Comparison of ENCODE assay signal across 8 cellular contexts in genomic region chr9:34701769-34702736, GRCh38. TPM values are rescaled to one million over a fixed set of nuclear protein-coding genes. Genes with fewer than 3 reads are reported as not detected.
DNase-seq lines count a peak whose midpoint lies in the region; ATAC-seq and TF ChIP-seq lines count a peak whose summit lies in the region.

No MANE protein-coding gene starts in this region.

- H4K20me1 ChIP-seq in neural cell (ENCODE audit: insufficient read depth), result no peaks in the 10 kb centered on the region

- no peak overlapping the region for H3K4me2 ChIP-seq in neural cell (ENCODE audit: low read length)

- TF ChIP-seq CTCF in foreskin fibroblast (IDR thresholded peaks at IDR 0.05; ENCODE audit: low read depth, low read length) (peak; percentile 98), neural cell (IDR thresholded peaks at IDR 0.05; ENCODE audit: poor library complexity, severe bottlenecking) (peak; percentile 81)

- no peak overlapping the region for H2AFZ ChIP-seq in neural cell (ENCODE audit: low read depth, low read length)

- H3K27me3 ChIP-seq in neural cell (ENCODE audit: insufficient read depth, low read depth, low read length), result peaks cover 25% of the 10 kb centered on the region

- no peaks in the 10 kb centered on the region for H3K36me3 ChIP-seq in neural cell (ENCODE audit: insufficient read depth, low read length)

- peak; percentile 68 for ATAC-seq in GM19035 (IDR thresholded peaks at IDR 0.05; ENCODE audit: unreplicated experiment)
- ATAC-seq in stimulated activated naive CD8-positive, alpha-beta T cell treated with anti-CD3 and anti-CD28 coated beads, Interleukin-15, Interleukin-2, amounts not matched to agents 100 U/mL and 50 U/mL, for 24 hours, result peak; percentile 80

- H3K9me3 ChIP-seq in neural cell (ENCODE audit: low read length), result no peaks in the 10 kb centered on the region

- peak overlapping the region; percentile 56 for H3K4me3 ChIP-seq in Jurkat, Clone E6-1 (ENCODE audit: low read length)
- peak overlapping the region; percentile 62 to 75 for H3K4me3 ChIP-seq in foreskin fibroblast (ENCODE audit: low read depth in 1 of 2, low read length in 2 of 2)
- H3K4me3 ChIP-seq in neural cell (ENCODE audit: low read length), result peak overlapping the region; percentile 62

- H3K27ac ChIP-seq in neural cell (ENCODE audit: low read length), result no peak overlapping the region

- peak overlapping the region; percentile 39 for H3K9ac ChIP-seq in neural cell (ENCODE audit: low read length)

- DNase-seq in AG08396 (ENCODE audit: low spot score) (peak; percentile 93), SHP77 (lab: John Stamatoyannopoulos, UW) (peak; percentile 22 to 56), foreskin fibroblast (peak; percentile 86 to 95)
- DNase-seq in Jurkat, Clone E6-1 (ENCODE audit: low read depth, low spot score), result peak; percentile 57
- peak; percentile 65 for DNase-seq in activated gamma-delta T cell treated with anti-CD3 and anti-CD28 coated beads, Interleukin-2, amount 50 U/mL, for 16 hours (ENCODE audit: low read depth)
- peak; percentile 92 for DNase-seq in stimulated activated naive CD8-positive, alpha-beta T cell treated with anti-CD3 and anti-CD28 coated beads, Interleukin-15, Interleukin-2, amounts not matched to agents 100 U/mL and 50 U/mL, for 24 hours

- no peaks in the 10 kb centered on the region for H3K79me2 ChIP-seq in neural cell (replicated peaks; ENCODE audit: insufficient read depth, low read length)

- TF ChIP-seq EP300 in neural cell (conservative IDR thresholded peaks at IDR 0.05; ENCODE audit: poor library complexity, severe bottlenecking), result no peak

- no peaks in the 10 kb centered on the region for H3K9me2 ChIP-seq in neural cell (ENCODE audit: insufficient read depth, low read length)

- no peaks in the 10 kb centered on the region for H3F3A ChIP-seq in neural cell (ENCODE audit: insufficient read depth, low read length, poor library complexity, severe bottlenecking)

- TF ChIP-seq RAD21 in neural cell (conservative IDR thresholded peaks at IDR 0.05), result peak; percentile 63

TF ChIP-seq in neural cell, 6 proteins besides CTCF, POLR2A, EP300 and RAD21:
- TF ChIP-seq SMC3 (conservative IDR thresholded peaks at IDR 0.05; ENCODE audit: poor library complexity) (peak; percentile 58), TAF1 (IDR thresholded peaks at IDR 0.05; ENCODE audit: low read depth) (no peak), POLR2AphosphoS5 (IDR thresholded peaks at IDR 0.05) (no peak), EZH2 (IDR thresholded peaks at IDR 0.05; ENCODE audit: borderline replicate concordance, insufficient read depth, low read length, poor library complexity, severe bottlenecking) (no peak), MXI1 (conservative IDR thresholded peaks at IDR 0.05; ENCODE audit: poor library complexity, severe bottlenecking) (no peak)
- TF ChIP-seq, protein P1, sequence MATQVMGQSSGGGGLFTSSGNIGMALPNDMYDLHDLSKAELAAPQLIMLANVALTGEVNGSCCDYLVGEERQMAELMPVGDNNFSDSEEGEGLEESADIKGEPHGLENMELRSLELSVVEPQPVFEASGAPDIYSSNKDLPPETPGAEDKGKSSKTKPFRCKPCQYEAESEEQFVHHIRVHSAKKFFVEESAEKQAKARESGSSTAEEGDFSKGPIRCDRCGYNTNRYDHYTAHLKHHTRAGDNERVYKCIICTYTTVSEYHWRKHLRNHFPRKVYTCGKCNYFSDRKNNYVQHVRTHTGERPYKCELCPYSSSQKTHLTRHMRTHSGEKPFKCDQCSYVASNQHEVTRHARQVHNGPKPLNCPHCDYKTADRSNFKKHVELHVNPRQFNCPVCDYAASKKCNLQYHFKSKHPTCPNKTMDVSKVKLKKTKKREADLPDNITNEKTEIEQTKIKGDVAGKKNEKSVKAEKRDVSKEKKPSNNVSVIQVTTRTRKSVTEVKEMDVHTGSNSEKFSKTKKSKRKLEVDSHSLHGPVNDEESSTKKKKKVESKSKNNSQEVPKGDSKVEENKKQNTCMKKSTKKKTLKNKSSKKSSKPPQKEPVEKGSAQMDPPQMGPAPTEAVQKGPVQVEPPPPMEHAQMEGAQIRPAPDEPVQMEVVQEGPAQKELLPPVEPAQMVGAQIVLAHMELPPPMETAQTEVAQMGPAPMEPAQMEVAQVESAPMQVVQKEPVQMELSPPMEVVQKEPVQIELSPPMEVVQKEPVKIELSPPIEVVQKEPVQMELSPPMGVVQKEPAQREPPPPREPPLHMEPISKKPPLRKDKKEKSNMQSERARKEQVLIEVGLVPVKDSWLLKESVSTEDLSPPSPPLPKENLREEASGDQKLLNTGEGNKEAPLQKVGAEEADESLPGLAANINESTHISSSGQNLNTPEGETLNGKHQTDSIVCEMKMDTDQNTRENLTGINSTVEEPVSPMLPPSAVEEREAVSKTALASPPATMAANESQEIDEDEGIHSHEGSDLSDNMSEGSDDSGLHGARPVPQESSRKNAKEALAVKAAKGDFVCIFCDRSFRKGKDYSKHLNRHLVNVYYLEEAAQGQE (IDR thresholded peaks at IDR 0.05; ENCODE audit: borderline replicate concordance), result no peak

RNA-seq across cellular contexts. Expression of gene CCL21, which starts 7.9 kb away (rescaled TPM):
- polyA plus RNA-seq in Jurkat, Clone E6-1 (2012; ENCODE audit: insufficient read depth, insufficient read length), result not detected
- not detected in 2 replicates for polyA plus RNA-seq in neural cell
- not detected in 2 replicates for polyA minus RNA-seq in neural cell

RNA-seq across cellular contexts. Expression of gene CCL19, which starts 11.0 kb away (rescaled TPM):
- not detected for polyA plus RNA-seq in Jurkat, Clone E6-1 (2012; ENCODE audit: insufficient read depth, insufficient read length)
- not detected in 2 replicates for polyA plus RNA-seq in neural cell
- polyA minus RNA-seq in neural cell, result not detected in 2 replicates

RNA-seq across cellular contexts. Expression of gene CCL27, which starts 39.6 kb away (rescaled TPM):
- not detected for polyA plus RNA-seq in Jurkat, Clone E6-1 (2012; ENCODE audit: insufficient read depth, insufficient read length)
- 0.82 and 2.9 TPM in 2 replicates for polyA plus RNA-seq in neural cell
- polyA minus RNA-seq in neural cell, result not detected in 2 replicates

RNA-seq across cellular contexts. Expression of gene IL11RA, which starts 50.1 kb away (rescaled TPM):
- 21.0 TPM for polyA plus RNA-seq in Jurkat, Clone E6-1 (2012; ENCODE audit: insufficient read depth, insufficient read length)
- 59.1 and 98.5 TPM in 2 replicates for polyA plus RNA-seq in neural cell
- polyA minus RNA-seq in neural cell, result 21.9 and 25.6 TPM in 2 replicates

RNA-seq across cellular contexts. Expression of gene GALT, which starts 55.6 kb away (rescaled TPM):
- 41.6 TPM for polyA plus RNA-seq in Jurkat, Clone E6-1 (2012; ENCODE audit: insufficient read depth, insufficient read length)
- 116 and 182 TPM in 2 replicates for polyA plus RNA-seq in neural cell
- 85.3 and 106 TPM in 2 replicates for polyA minus RNA-seq in neural cell

Comparison
In these comparisons a context has a peak if more than half of its experiments do, and no peak if none do; other contexts are left out.
1. DNase-seq: peak in every context shown above with its lines; median percentile 93 in AG08396; 92 in stimulated activated naive CD8-positive, alpha-beta T cell treated with anti-CD3 and anti-CD28 coated beads, Interleukin-15, Interleukin-2, amounts not matched to agents 100 U/mL and 50 U/mL, for 24 hours; 90 in foreskin fibroblast; 65 in activated gamma-delta T cell treated with anti-CD3 and anti-CD28 coated beads, Interleukin-2, amount 50 U/mL, for 16 hours; 57 in Jurkat, Clone E6-1; 39 in SHP77.